In the genomic region with DNA sequence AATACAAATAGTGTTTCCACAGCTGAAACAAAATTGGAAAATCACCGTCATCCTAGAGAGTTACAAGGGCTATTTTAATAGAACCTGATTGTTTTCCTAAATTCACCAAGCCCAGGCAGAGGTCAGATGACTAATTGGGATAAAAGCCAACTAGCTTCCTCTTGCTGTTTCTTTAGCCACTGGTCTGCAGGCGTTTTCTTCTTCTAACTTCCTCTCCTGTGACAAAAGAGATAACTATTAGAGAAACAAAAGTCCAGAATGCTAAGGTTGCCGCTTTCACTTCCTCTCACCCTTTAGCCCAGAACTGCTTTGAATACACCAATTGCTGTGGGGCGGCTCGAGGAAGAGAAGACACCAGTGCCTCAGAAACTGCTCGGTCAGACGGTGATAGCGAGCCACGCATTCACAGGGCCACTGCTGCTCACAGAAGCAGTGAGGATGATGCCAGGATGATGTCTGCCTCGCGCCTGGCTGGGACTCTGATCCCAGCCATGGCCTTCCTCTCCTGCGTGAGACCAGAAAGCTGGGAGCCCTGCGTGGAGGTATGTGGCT, we compare ENCODE assay signal across 7 cellular contexts. TPM values are rescaled to one million over a fixed set of nuclear protein-coding genes. Genes with fewer than 3 reads are reported as not detected.
DNase-seq lines count a peak whose midpoint lies in the region; ATAC-seq and TF ChIP-seq lines count a peak whose summit lies in the region.

A gene (plus strand): TSS at position 380 of the 552 bp plus-strand sequence. CDS start 70 bp downstream, at position 450.

- H3K27me3 ChIP-seq in endodermal cell (ENCODE audit: control insufficient read depth, insufficient read depth, low read length, poor library complexity, severe bottlenecking) = no peaks in the 10 kb centered on the region

- H3K9me3 Mint-ChIP-seq in endodermal cell = no peaks in the 10 kb centered on the region
- H3K9me3 Mint-ChIP-seq in type B pancreatic cell = no peaks in the 10 kb centered on the region
- H3K9me3 Mint-ChIP-seq in activated T-helper 2 cell treated with anti-CD3 and anti-CD28 coated beads, Interferon-gamma antibody, Interleukin-2, Interleukin-4, amounts not matched to agents 10 μg/mL and 5 μg/mL and 100 μg/mL, durations not matched to agents 14 hours and 24 hours and 36 hours = no peaks in the 10 kb centered on the region

- ATAC-seq in GM18907 (IDR thresholded peaks at IDR 0.05; ENCODE audit: unreplicated experiment) (peak; percentile 100), HG02943 (IDR thresholded peaks at IDR 0.05; ENCODE audit: low read depth, unreplicated experiment) (peak; percentile 100), mucosa of descending colon (peak; percentile 91)

- H3K27ac Mint-ChIP-seq in endodermal cell (no peak within 1 kb of the TSS), type B pancreatic cell (peak within 1 kb of the TSS; percentile 40)
- no peak within 1 kb of the TSS for H3K27ac Mint-ChIP-seq in activated T-helper 2 cell treated with anti-CD3 and anti-CD28 coated beads, Interferon-gamma antibody, Interleukin-2, Interleukin-4, amounts not matched to agents 10 μg/mL and 5 μg/mL and 100 μg/mL, durations not matched to agents 14 hours and 24 hours and 36 hours

- H3K9me3 ChIP-seq in endodermal cell (ENCODE audit: control insufficient read depth, low read length) (no peaks in the 10 kb centered on the region), mucosa of descending colon (no peaks in the 10 kb centered on the region)

- no peaks in the 10 kb centered on the region for H3K27me3 Mint-ChIP-seq in endodermal cell (ENCODE audit: insufficient read depth)
- no peaks in the 10 kb centered on the region for H3K27me3 Mint-ChIP-seq in type B pancreatic cell
- H3K27me3 Mint-ChIP-seq in activated T-helper 2 cell treated with anti-CD3 and anti-CD28 coated beads, Interferon-gamma antibody, Interleukin-2, Interleukin-4, amounts not matched to agents 10 μg/mL and 5 μg/mL and 100 μg/mL, durations not matched to agents 14 hours and 24 hours and 36 hours (ENCODE audit: low read depth) = peaks cover 4% of the 10 kb centered on the region

- H3K4me3 Mint-ChIP-seq in endodermal cell (no peak within 1 kb of the TSS), type B pancreatic cell (peak within 1 kb of the TSS; percentile 44)
- H3K4me3 Mint-ChIP-seq in activated T-helper 2 cell treated with anti-CD3 and anti-CD28 coated beads, Interferon-gamma antibody, Interleukin-2, Interleukin-4, amounts not matched to agents 10 μg/mL and 5 μg/mL and 100 μg/mL, durations not matched to agents 14 hours and 24 hours and 36 hours (ENCODE audit: low read depth) = no peak within 1 kb of the TSS

- H3K9ac ChIP-seq in endodermal cell (ENCODE audit: extremely low read depth, low read length, poor library complexity, severe bottlenecking) = no peak within 1 kb of the TSS

- TF ChIP-seq CTCF in endodermal cell (conservative IDR thresholded peaks at IDR 0.05) = no peak
- TF ChIP-seq CTCF in mucosa of descending colon (IDR thresholded peaks at IDR 0.05) = no peak
- TF ChIP-seq CTCF in type B pancreatic cell (conservative IDR thresholded peaks at IDR 0.05) = no peak

- no peaks in the 10 kb centered on the region for H3K36me3 Mint-ChIP-seq in endodermal cell (ENCODE audit: low read depth)
- H3K36me3 Mint-ChIP-seq in type B pancreatic cell = no peaks in the 10 kb centered on the region
- no peaks in the 10 kb centered on the region for H3K36me3 Mint-ChIP-seq in activated T-helper 2 cell treated with anti-CD3 and anti-CD28 coated beads, Interferon-gamma antibody, Interleukin-2, Interleukin-4, amounts not matched to agents 10 μg/mL and 5 μg/mL and 100 μg/mL, durations not matched to agents 14 hours and 24 hours and 36 hours (ENCODE audit: low read depth)

- peaks cover 19% of the 10 kb centered on the region for H3K4me1 Mint-ChIP-seq in endodermal cell
- peaks cover 16% of the 10 kb centered on the region for H3K4me1 Mint-ChIP-seq in type B pancreatic cell (ENCODE audit: unreplicated experiment)
- peaks cover 5% of the 10 kb centered on the region for H3K4me1 Mint-ChIP-seq in activated T-helper 2 cell treated with anti-CD3 and anti-CD28 coated beads, Interferon-gamma antibody, Interleukin-2, Interleukin-4, amounts not matched to agents 10 μg/mL and 5 μg/mL and 100 μg/mL, durations not matched to agents 14 hours and 24 hours and 36 hours (ENCODE audit: low read depth)

- H3K4me1 ChIP-seq in endodermal cell (ENCODE audit: control insufficient read depth, insufficient read depth, low read length) (no peaks in the 10 kb centered on the region), mucosa of descending colon (ENCODE audit: low read depth) (no peaks in the 10 kb centered on the region)

- peak; percentile 92 for DNase-seq in OCI-M1 (lab: John Stamatoyannopoulos, UW)
- DNase-seq in endodermal cell = peak; percentile 58
- peak; percentile 64 to 72 (median 66) for DNase-seq in mucosa of descending colon
- no peak for DNase-seq in type B pancreatic cell (ENCODE audit: extremely low spot score, unreplicated experiment)
- no peak for DNase-seq in activated T-helper 2 cell treated with anti-CD3 and anti-CD28 coated beads, Interferon-gamma antibody, Interleukin-2, Interleukin-4, amounts not matched to agents 10 μg/mL and 5 μg/mL and 100 μg/mL, durations not matched to agents 14 hours and 24 hours and 36 hours (ENCODE audit: low spot score)

- no peak within 1 kb of the TSS for H3K27ac ChIP-seq in endodermal cell (ENCODE audit: low read depth, low read length)

- H3K4me3 ChIP-seq in endodermal cell (ENCODE audit: low read length) (no peak within 1 kb of the TSS), mucosa of descending colon (no peak within 1 kb of the TSS)

- intact Hi-C loops in mucosa of descending colon (cut with DNase I, micrococcal nuclease) = no loop called here
- intact Hi-C loops in activated T-helper 2 cell treated with anti-CD3 and anti-CD28 coated beads, Interferon-gamma antibody, Interleukin-2, Interleukin-4, amounts not matched to agents 10 μg/mL and 5 μg/mL and 100 μg/mL, durations not matched to agents 14 hours and 24 hours and 36 hours (cut with micrococcal nuclease) = no loop called here

- H3K36me3 ChIP-seq in endodermal cell (ENCODE audit: control insufficient read depth, insufficient read depth, low read length) = no peaks in the 10 kb centered on the region
- no peaks in the 10 kb centered on the region for H3K36me3 ChIP-seq in mucosa of descending colon (ENCODE audit: low read depth)

- WGBS in endodermal cell (ENCODE audit: insufficient coverage in 1 of 2, insufficient read length in 1 of 2), 2 experiments = 58 to 75% methylated on average over 8 to 13 of the region's 13 CpGs

RNA-seq across cellular contexts. Expression of the gene that starts here (rescaled TPM):
- under 1 TPM in 1 of 2 donors, not detected in 1; 0.07 TPM for total RNA-seq in endodermal cell
- 1.1 TPM for polyA plus RNA-seq in endodermal cell (2013, experiment 1 of 2)
- polyA plus RNA-seq in endodermal cell (2013, experiment 2 of 2) = 1.8 TPM
- 10 to 100 TPM in 2 of 3 donors, 1 to 10 TPM in 1; 6.9 to 16.1 (median 14.9) TPM for total RNA-seq in mucosa of descending colon
- total RNA-seq in type B pancreatic cell (ENCODE audit: low replicate concordance) = 2.7 and 2.9 TPM in 2 replicates
- total RNA-seq in activated T-helper 2 cell treated with anti-CD3 and anti-CD28 coated beads, Interferon-gamma antibody, Interleukin-2, Interleukin-4, amounts not matched to agents 10 μg/mL and 5 μg/mL and 100 μg/mL, durations not matched to agents 14 hours and 24 hours and 36 hours = not detected in 2 replicates

Comparison
In these comparisons a context has a peak if more than half of its experiments do, and no peak if none do; other contexts are left out.
1. DNase-seq: peak in OCI-M1 (single experiment), endodermal cell (single experiment) and mucosa of descending colon (3 of 3); none in type B pancreatic cell (single experiment) and activated T-helper 2 cell treated with anti-CD3 and anti-CD28 coated beads, Interferon-gamma antibody, Interleukin-2, Interleukin-4, amounts not matched to agents 10 μg/mL and 5 μg/mL and 100 μg/mL, durations not matched to agents 14 hours and 24 hours and 36 hours (single experiment).
2. Peak in every context shown above with its lines, with median percentiles within 50 percentile points of each other: ATAC-seq.